In genomic region chr19:14434543-14435319, GRCh38 we compare ENCODE assay signal across 9 cellular contexts. TPM values are rescaled to one million over a fixed set of nuclear protein-coding genes. Genes with fewer than 3 reads are reported as not detected.
DNase-seq lines count a peak whose midpoint lies in the region; ATAC-seq and TF ChIP-seq lines count a peak whose summit lies in the region.
"Had no signal": no experiment of that assay in that cellular context is flagged by ENCODE, and none has a peak within 500 bp of the region (broad histone marks: within the 10 kb centered on the region; RNA-seq: fewer than 3 reads in every experiment).

No MANE protein-coding gene starts in this region.

- no peaks in the 10 kb centered on the region for H3K9me2 ChIP-seq in neural cell (ENCODE audit: insufficient read depth, low read length)

- H3K4me3 ChIP-seq in AG04449 (ENCODE audit: low read depth, low read length): peak overlapping the region; percentile 70
- H3K4me3 ChIP-seq in neural cell (ENCODE audit: low read length): peak overlapping the region; percentile 79

- peaks cover 12% of the 10 kb centered on the region for H3K27me3 Mint-ChIP-seq in activated CD4-positive, alpha-beta T cell treated with anti-CD3 and anti-CD28 coated beads, Interleukin-2, amount 10 ng/mL, durations not matched to agents 24 days and 14 days

- no peak overlapping the region for H3K27ac ChIP-seq in neural cell (ENCODE audit: low read length)

- peak overlapping the region; percentile 78 for H3K9ac ChIP-seq in neural cell (ENCODE audit: low read length)

- no peaks in the 10 kb centered on the region for H3K9me3 Mint-ChIP-seq in activated CD4-positive, alpha-beta T cell treated with anti-CD3 and anti-CD28 coated beads, Interleukin-2, amount 10 ng/mL, durations not matched to agents 24 days and 14 days

- POLR2A ChIA-PET in AG04449 (lab: Yijun Ruan, JAX): no interaction called here

- H3K36me3 Mint-ChIP-seq in activated CD4-positive, alpha-beta T cell treated with anti-CD3 and anti-CD28 coated beads, Interleukin-2, amount 10 ng/mL, durations not matched to agents 24 days and 14 days (ENCODE audit: low read depth): peaks cover 2% of the 10 kb centered on the region

- H2AFZ ChIP-seq in neural cell (ENCODE audit: low read depth, low read length): no peak overlapping the region

- CTCF ChIA-PET in AG04449 (lab: Yijun Ruan, JAX): interaction anchor here (0.6 to 1.4 kb wide), 4 partner anchors 15 to 298 kb away, joined by 3 read pairs; partner anchors contain the start of gene ASF1B

- H4K20me1 ChIP-seq in neural cell (ENCODE audit: insufficient read depth): no peaks in the 10 kb centered on the region

- no peaks in the 10 kb centered on the region for H3K27me3 ChIP-seq in neural cell (ENCODE audit: insufficient read depth, low read depth, low read length)

- TF ChIP-seq RAD21 in neural cell (conservative IDR thresholded peaks at IDR 0.05): no peak

- peak overlapping the region; percentile 19 for H3K4me2 ChIP-seq in neural cell (ENCODE audit: low read length)

- H3K4me3 Mint-ChIP-seq in activated CD4-positive, alpha-beta T cell treated with anti-CD3 and anti-CD28 coated beads, Interleukin-2, amount 10 ng/mL, durations not matched to agents 24 days and 14 days: peak overlapping the region; percentile 83

- H3F3A ChIP-seq in neural cell (ENCODE audit: insufficient read depth, low read length, poor library complexity, severe bottlenecking): no peaks in the 10 kb centered on the region

- intact Hi-C loops in activated CD4-positive, alpha-beta T cell treated with anti-CD3 and anti-CD28 coated beads, Interleukin-2, amount 10 ng/mL, durations not matched to agents 24 days and 14 days (cut with micrococcal nuclease): no loop called here

- peaks cover 8% of the 10 kb centered on the region for H3K79me2 ChIP-seq in neural cell (replicated peaks; ENCODE audit: insufficient read depth, low read length)

- peaks cover 42% of the 10 kb centered on the region for H3K4me1 Mint-ChIP-seq in activated CD4-positive, alpha-beta T cell treated with anti-CD3 and anti-CD28 coated beads, Interleukin-2, amount 10 ng/mL, durations not matched to agents 24 days and 14 days

- ATAC-seq in esophagus mucosa (peak; percentile 85), HG03175 (IDR thresholded peaks at IDR 0.05; ENCODE audit: unreplicated experiment) (no peak)

- no peak for TF ChIP-seq CTCF in AG04449 (IDR thresholded peaks at IDR 0.05; ENCODE audit: insufficient read depth, low read length, missing control alignments)
- TF ChIP-seq CTCF in neural cell (IDR thresholded peaks at IDR 0.05; ENCODE audit: poor library complexity, severe bottlenecking): no peak
- no peak for TF ChIP-seq CTCF in GM20000 (IDR thresholded peaks at IDR 0.05; ENCODE audit: extremely low read depth, missing control alignments)

- no peak for DNase-seq in AG04449 (ENCODE audit: low read depth, low spot score)
- DNase-seq in HT-29 (ENCODE audit: low spot score): peak; percentile 64
- peak; percentile 76 for DNase-seq in activated CD4-positive, alpha-beta T cell treated with anti-CD3 and anti-CD28 coated beads, Interleukin-2, amount 10 ng/mL, durations not matched to agents 24 days and 14 days
- DNase-seq in SK-N-DZ (ENCODE audit: low spot score): no peak
- no peak for DNase-seq in GM20000 (ENCODE audit: low spot score)

- peak overlapping the region; percentile 74 for H3K27ac Mint-ChIP-seq in activated CD4-positive, alpha-beta T cell treated with anti-CD3 and anti-CD28 coated beads, Interleukin-2, amount 10 ng/mL, durations not matched to agents 24 days and 14 days

- H3K9me3 ChIP-seq in neural cell (ENCODE audit: low read length): no peaks in the 10 kb centered on the region

- TF ChIP-seq EP300 in neural cell (conservative IDR thresholded peaks at IDR 0.05; ENCODE audit: poor library complexity, severe bottlenecking): no peak

- no peaks in the 10 kb centered on the region for H3K36me3 ChIP-seq in neural cell (ENCODE audit: insufficient read depth, low read length)

TF ChIP-seq in neural cell, 6 proteins besides CTCF, POLR2A, EP300 and RAD21:
- TF ChIP-seq REST (IDR thresholded peaks at IDR 0.05; ENCODE audit: borderline replicate concordance) (no peak), MXI1 (conservative IDR thresholded peaks at IDR 0.05; ENCODE audit: poor library complexity, severe bottlenecking) (no peak)

RNA-seq across cellular contexts. Expression of gene PKN1, which starts 1.6 kb away (rescaled TPM):
- 59.9 and 66.9 TPM in 2 replicates for total RNA-seq in HT-29 (2014; rRNA removed; shearing (Covaris generic))
- 172 and 180 TPM in 2 replicates for total RNA-seq in activated CD4-positive, alpha-beta T cell treated with anti-CD3 and anti-CD28 coated beads, Interleukin-2, amount 10 ng/mL, durations not matched to agents 24 days and 14 days
- 10.5 TPM for total RNA-seq in esophagus mucosa
- 64.4 and 84.4 TPM in 2 replicates for polyA plus RNA-seq in neural cell
- polyA minus RNA-seq in neural cell: 113 and 127 TPM in 2 replicates
- 54.2 and 66.3 TPM in 2 replicates for polyA plus RNA-seq in SK-N-DZ (2014; cell fraction: cytosol; rRNA removed)
- polyA plus RNA-seq in SK-N-DZ (2014; cell fraction: nucleus; rRNA removed): 72.5 and 88.8 TPM in 2 replicates

RNA-seq across cellular contexts. Expression of gene DDX39A, which starts 15.6 kb away (rescaled TPM):
- 185 and 196 TPM in 2 replicates for total RNA-seq in HT-29 (2014; rRNA removed; shearing (Covaris generic))
- 274 and 280 TPM in 2 replicates for total RNA-seq in activated CD4-positive, alpha-beta T cell treated with anti-CD3 and anti-CD28 coated beads, Interleukin-2, amount 10 ng/mL, durations not matched to agents 24 days and 14 days
- total RNA-seq in esophagus mucosa: 59.6 TPM
- 76.4 and 79.2 TPM in 2 replicates for polyA plus RNA-seq in neural cell
- 33.6 and 37.3 TPM in 2 replicates for polyA minus RNA-seq in neural cell
- polyA plus RNA-seq in SK-N-DZ (2014; cell fraction: cytosol; rRNA removed): 135 and 143 TPM in 2 replicates
- 628 and 731 TPM in 2 replicates for polyA plus RNA-seq in SK-N-DZ (2014; cell fraction: nucleus; rRNA removed)

RNA-seq across cellular contexts. Expression of gene PTGER1, which starts 40.4 kb away (rescaled TPM):
- total RNA-seq in HT-29 (2014; rRNA removed; shearing (Covaris generic)): 0.31 TPM in 1 of 2 replicates, not detected in the other
- total RNA-seq in activated CD4-positive, alpha-beta T cell treated with anti-CD3 and anti-CD28 coated beads, Interleukin-2, amount 10 ng/mL, durations not matched to agents 24 days and 14 days: 0.78 and 1.1 TPM in 2 replicates
- 0.44 TPM for total RNA-seq in esophagus mucosa
- not detected in 2 replicates for polyA plus RNA-seq in neural cell
- not detected in 2 replicates for polyA minus RNA-seq in neural cell
- polyA plus RNA-seq in SK-N-DZ (2014; cell fraction: cytosol; rRNA removed): 2.9 and 4.9 TPM in 2 replicates
- 0.58 and 2.3 TPM in 2 replicates for polyA plus RNA-seq in SK-N-DZ (2014; cell fraction: nucleus; rRNA removed)
- total RNA-seq: mononuclear cell had no signal

RNA-seq across cellular contexts. Expression of gene ADGRE5, which starts 53.5 kb away (rescaled TPM):
- total RNA-seq in HT-29 (2014; rRNA removed; shearing (Covaris generic)): 41.4 and 62.8 TPM in 2 replicates
- total RNA-seq in activated CD4-positive, alpha-beta T cell treated with anti-CD3 and anti-CD28 coated beads, Interleukin-2, amount 10 ng/mL, durations not matched to agents 24 days and 14 days: 206 and 209 TPM in 2 replicates
- total RNA-seq in esophagus mucosa: 4.8 TPM
- polyA plus RNA-seq in neural cell: 0.51 and 0.96 TPM in 2 replicates
- 0.23 TPM in 1 of 2 replicates, not detected in the other for polyA minus RNA-seq in neural cell
- polyA plus RNA-seq in SK-N-DZ (2014; cell fraction: cytosol; rRNA removed): not detected in 2 replicates
- polyA plus RNA-seq in SK-N-DZ (2014; cell fraction: nucleus; rRNA removed): 0.24 and 0.45 TPM in 2 replicates

Comparison
In these comparisons a context has a peak if more than half of its experiments do, and no peak if none do; other contexts are left out.
1. DNase-seq: peak in HT-29 (single experiment) and activated CD4-positive, alpha-beta T cell treated with anti-CD3 and anti-CD28 coated beads, Interleukin-2, amount 10 ng/mL, durations not matched to agents 24 days and 14 days (single experiment); none in AG04449 (single experiment), SK-N-DZ (single experiment) and GM20000 (single experiment).